Comparison of ENCODE assay signal across 8 cellular contexts in genomic region chr4:10123227-10124101, GRCh38. TPM values are rescaled to one million over a fixed set of nuclear protein-coding genes. Genes with fewer than 3 reads are reported as not detected.
DNase-seq lines count a peak whose midpoint lies in the region; ATAC-seq and TF ChIP-seq lines count a peak whose summit lies in the region.

No MANE protein-coding gene starts in this region.

- no peak for TF ChIP-seq CTCF in fibroblast of mammary gland (conservative IDR thresholded peaks at IDR 0.05; ENCODE audit: control insufficient read depth, insufficient read depth, low read depth, low read length)

- peak overlapping the region; percentile 37 to 46 for H3K27ac Mint-ChIP-seq in T-cell

- H3K4me3 ChIP-seq in fibroblast of mammary gland (ENCODE audit: control insufficient read depth, low read depth, low read length) = no peak overlapping the region

- POLR2A ChIA-PET in T-cell (lab: Charles Lee) = no interaction called here

- peak; percentile 26 to 60 (median 41) for ATAC-seq in T-cell (replicated peaks in 1 of 4)

- peak overlapping the region in 1 of 3 donors; percentile 66 for H3K4me3 Mint-ChIP-seq in T-cell

- H3K4me1 Mint-ChIP-seq in T-cell = peaks cover 35 to 56% (median 46%) of the 10 kb centered on the region in 3 donors

- CTCF ChIA-PET in T-cell (lab: Charles Lee) = interaction anchor here in 1 of 2 donors (1.6 kb wide), 1 partner anchor 35 kb away, joined by 3 read pairs; no protein-coding TSS in a partner anchor

- peak; percentile 10 for DNase-seq in DMS 273 (lab: John Stamatoyannopoulos, UW; ENCODE audit: unreplicated experiment)
- no peak for DNase-seq in DMS 273 treated with DMSO at 0.1 percent for 48 hours (lab: John Stamatoyannopoulos, UW)
- DNase-seq in T-cell = peak in 8 of 34 experiments; percentile 18 to 46 (median 38)
- DNase-seq in fibroblast of mammary gland (ENCODE audit: low read depth) = peak; percentile 16
- DNase-seq in pulmonary artery endothelial cell (ENCODE audit: low read depth, low spot score) = peak; percentile 83
- no peak for DNase-seq in GOT3 (lab: John Stamatoyannopoulos, UW)
- DNase-seq in epidermal melanocyte (ENCODE audit: insufficient read length, low spot score) = no peak
- DNase-seq in HuH-7 (ENCODE audit: low spot score) = no peak

- no peaks in the 10 kb centered on the region for H3K27me3 Mint-ChIP-seq in T-cell

- no peaks in the 10 kb centered on the region for H3K36me3 Mint-ChIP-seq in T-cell

- no peaks in the 10 kb centered on the region for H3K9me3 Mint-ChIP-seq in T-cell

RNA-seq across cellular contexts. Expression of gene WDR1, which starts 6.9 kb away (rescaled TPM):
- 100 to 1,000 TPM; 268 to 308 (median 304) TPM for total RNA-seq in T-cell
- total RNA-seq in pulmonary artery endothelial cell = 622 and 632 TPM in 2 replicates

Comparison
In these comparisons a context has a peak if more than half of its experiments do, and no peak if none do; other contexts are left out.
1. DNase-seq: peak in DMS 273 (single experiment), fibroblast of mammary gland (single experiment) and pulmonary artery endothelial cell (single experiment); none in DMS 273 treated with DMSO at 0.1 percent for 48 hours (single experiment), GOT3 (single experiment), epidermal melanocyte (single experiment) and HuH-7 (single experiment).